ENCODE assay signal across 8 cellular contexts in the genomic region with DNA sequence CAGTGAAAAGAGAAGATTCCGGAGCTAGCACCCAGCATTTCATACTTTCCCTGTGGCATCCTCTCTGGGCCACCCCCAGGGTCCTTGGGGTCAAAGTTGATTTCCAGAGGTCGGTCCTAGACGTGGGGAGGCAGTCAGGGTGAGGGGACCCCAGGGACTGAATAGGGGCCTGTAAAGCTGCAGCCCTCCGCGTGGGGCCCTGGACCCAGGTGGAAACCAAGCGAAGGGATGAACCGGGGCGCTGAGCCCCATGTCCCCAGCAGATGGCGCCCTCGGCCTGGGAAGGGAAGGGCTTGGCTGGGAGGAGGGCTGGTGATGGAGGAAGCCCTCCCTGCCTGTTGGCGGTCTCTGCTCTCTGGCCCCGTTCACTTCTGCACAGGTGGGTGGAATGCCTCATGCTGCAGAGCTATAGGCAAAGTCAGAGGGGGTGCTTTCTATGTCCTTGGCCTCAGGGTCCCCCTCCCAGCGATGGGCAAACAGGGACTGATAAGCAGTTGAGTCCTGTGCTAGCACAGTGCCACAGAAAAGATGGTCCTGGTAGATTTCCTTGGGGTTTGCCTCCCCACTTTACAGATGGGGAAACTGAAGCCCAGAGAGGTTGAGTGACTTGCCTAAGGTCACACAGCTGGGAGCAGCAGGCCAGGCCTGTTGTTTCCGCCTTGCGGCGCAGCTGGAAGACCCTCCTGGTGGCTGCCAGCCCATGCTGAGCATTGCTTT.
DNase-seq lines count a peak whose midpoint lies in the region; ATAC-seq, FAIRE-seq and TF ChIP-seq lines count a peak whose summit lies in the region.

No MANE protein-coding gene starts in this region.

- no peak overlapping the region for H3K4me3 ChIP-seq in parathyroid adenoma (ENCODE audit: low read depth, low read length)
- H3K4me3 ChIP-seq in upper lobe of left lung, result no peak overlapping the region

- 43 to 100% methylated on average over 4 to 15 of the region's 16 CpGs for WGBS in upper lobe of left lung, 2 donors

- H3K9ac ChIP-seq in parathyroid adenoma, result no peak overlapping the region

- peak; percentile 70 for DNase-seq in D721Med (ENCODE audit: insufficient read length, low spot score)
- DNase-seq in HuH-7 (ENCODE audit: low spot score), result peak; percentile 99
- peak; percentile 60 to 65 for DNase-seq in SHP77 (lab: John Stamatoyannopoulos, UW)
- peak; percentile 19 to 63 (median 54) for DNase-seq in activated naive CD4-positive, alpha-beta T cell (lab: John Stamatoyannopoulos, UW)
- peak; percentile 86 for DNase-seq in germinal center (ENCODE audit: low spot score)
- DNase-seq in upper lobe of left lung, result peak; percentile 36 to 92

- TF ChIP-seq POLR2A in upper lobe of left lung (IDR thresholded peaks at IDR 0.05), result no peak

- no peaks in the 10 kb centered on the region for H3K27me3 ChIP-seq in parathyroid adenoma (ENCODE audit: control insufficient read depth, insufficient read depth, low read length)
- H3K27me3 ChIP-seq in upper lobe of left lung, result no peaks in the 10 kb centered on the region

- no peak for TF ChIP-seq EP300 in upper lobe of left lung (IDR thresholded peaks at IDR 0.05)

- H2AFZ ChIP-seq in parathyroid adenoma, result no peak overlapping the region

- H3K4me2 ChIP-seq in parathyroid adenoma (ENCODE audit: low read length), result no peak overlapping the region

- H3K36me3 ChIP-seq in parathyroid adenoma (ENCODE audit: control insufficient read depth, insufficient read depth, low read length) (no peaks in the 10 kb centered on the region), upper lobe of left lung (no peaks in the 10 kb centered on the region)

- H3K79me2 ChIP-seq in parathyroid adenoma, result peaks cover 13% of the 10 kb centered on the region

- TF ChIP-seq CTCF in D721Med (IDR thresholded peaks at IDR 0.05; ENCODE audit: insufficient read depth, missing control alignments), result peak; percentile 83
- peak; percentile 93 for TF ChIP-seq CTCF in parathyroid adenoma (IDR thresholded peaks at IDR 0.05)
- TF ChIP-seq CTCF in upper lobe of left lung (IDR thresholded peaks at IDR 0.05), result peak; percentile 78 to 87 (median 81)

- peaks cover 10% of the 10 kb centered on the region for H3K4me1 ChIP-seq in parathyroid adenoma
- no peaks in the 10 kb centered on the region for H3K4me1 ChIP-seq in upper lobe of left lung

- ATAC-seq in upper lobe of left lung (ENCODE audit: low FRiP score in 2 of 2), result peak; percentile 50 to 80
- ATAC-seq in HG03095 (IDR thresholded peaks at IDR 0.05; ENCODE audit: unreplicated experiment), result no peak

- no peak for FAIRE-seq in D721Med (lab: Jason Lieb, UNC)

- H3K27ac ChIP-seq in parathyroid adenoma, result no peak overlapping the region
- H3K27ac ChIP-seq in upper lobe of left lung, result no peak overlapping the region

- H3K9me3 ChIP-seq in parathyroid adenoma (ENCODE audit: control insufficient read depth, low read length) (no peaks in the 10 kb centered on the region), upper lobe of left lung (no peaks in the 10 kb centered on the region)
